In the genomic region with DNA sequence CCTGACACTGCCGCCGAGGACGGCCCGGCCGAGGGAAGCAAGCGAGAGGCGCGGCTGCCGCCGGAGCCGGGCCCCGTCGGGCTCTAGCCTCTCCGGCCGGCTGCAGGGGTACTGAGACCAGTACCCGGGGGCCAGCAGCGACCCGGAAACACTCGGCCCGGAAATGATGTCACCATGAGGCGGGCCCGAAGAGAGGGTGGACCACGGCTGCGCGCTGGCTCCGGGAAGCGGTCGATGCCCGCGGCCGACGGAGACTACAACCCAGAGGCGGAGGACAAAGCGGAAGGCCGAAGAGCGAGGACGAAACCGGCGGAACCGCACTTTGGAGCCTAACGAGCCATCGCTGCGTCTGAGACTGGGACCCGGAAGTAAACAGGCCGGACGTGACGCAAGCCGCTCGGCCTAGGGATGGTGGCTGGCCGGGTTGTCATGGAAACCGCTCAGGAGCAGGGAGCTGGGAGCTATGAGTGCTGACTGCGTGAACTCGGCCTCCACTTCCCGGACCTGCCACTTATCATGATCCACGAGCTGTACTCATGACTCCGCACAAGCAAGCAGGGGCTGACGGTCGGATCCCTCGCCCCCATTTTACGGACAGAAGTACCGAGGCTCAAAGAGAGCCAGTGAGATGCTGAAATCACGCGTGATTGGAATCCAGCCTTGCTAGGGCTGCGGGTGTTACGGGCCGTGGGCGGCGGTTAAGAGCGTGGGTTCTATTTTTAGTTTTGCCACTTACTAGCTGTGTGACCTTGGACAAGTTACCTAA, we compare ENCODE assay signal across 8 cellular contexts. TPM values are rescaled to one million over a fixed set of nuclear protein-coding genes. Genes with fewer than 3 reads are reported as not detected.
DNase-seq lines count a peak whose midpoint lies in the region; ATAC-seq and TF ChIP-seq lines count a peak whose summit lies in the region.

A gene with protein sequence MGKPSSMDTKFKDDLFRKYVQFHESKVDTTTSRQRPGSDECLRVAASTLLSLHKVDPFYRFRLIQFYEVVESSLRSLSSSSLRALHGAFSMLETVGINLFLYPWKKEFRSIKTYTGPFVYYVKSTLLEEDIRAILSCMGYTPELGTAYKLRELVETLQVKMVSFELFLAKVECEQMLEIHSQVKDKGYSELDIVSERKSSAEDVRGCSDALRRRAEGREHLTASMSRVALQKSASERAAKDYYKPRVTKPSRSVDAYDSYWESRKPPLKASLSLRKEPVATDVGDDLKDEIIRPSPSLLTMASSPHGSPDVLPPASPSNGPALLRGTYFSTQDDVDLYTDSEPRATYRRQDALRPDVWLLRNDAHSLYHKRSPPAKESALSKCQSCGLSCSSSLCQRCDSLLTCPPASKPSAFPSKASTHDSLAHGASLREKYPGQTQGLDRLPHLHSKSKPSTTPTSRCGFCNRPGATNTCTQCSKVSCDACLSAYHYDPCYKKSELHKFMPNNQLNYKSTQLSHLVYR (minus strand): TSS at position 150 of the 766 bp plus-strand sequence. CDS start 7,039 bp downstream, outside the sequence.

- H3K9me3 ChIP-seq in WERI-Rb-1 (ENCODE audit: severe bottlenecking) (no peaks in the 10 kb centered on the region), breast epithelium (no peaks in the 10 kb centered on the region), smooth muscle cell (replicated peaks; ENCODE audit: low read depth) (no peaks in the 10 kb centered on the region)

- H3K4me1 ChIP-seq in ACC112 (ENCODE audit: control insufficient read depth, insufficient read depth, low read length, unreplicated experiment), result peaks cover 4% of the 10 kb centered on the region
- peaks cover 3 to 12% of the 10 kb centered on the region in 2 donors for H3K4me1 ChIP-seq in breast epithelium
- H3K4me1 ChIP-seq in smooth muscle cell (ENCODE audit: low read depth), result peaks cover 21% of the 10 kb centered on the region

- H3K27ac ChIP-seq in ACC112 (ENCODE audit: low read depth, low read length) (peak within 1 kb of the TSS; percentile 97), WERI-Rb-1 (peak within 1 kb of the TSS; percentile 100), breast epithelium (peak within 1 kb of the TSS; percentile 99 to 100), smooth muscle cell (ENCODE audit: low read depth) (peak within 1 kb of the TSS; percentile 100)

- peak; percentile 66 for TF ChIP-seq POLR2A in breast epithelium (IDR thresholded peaks at IDR 0.05)

- no peaks in the 10 kb centered on the region for H3K27me3 ChIP-seq in ACC112 (ENCODE audit: insufficient read depth, low read length)
- no peaks in the 10 kb centered on the region for H3K27me3 ChIP-seq in WERI-Rb-1 (ENCODE audit: insufficient read depth, low read depth, severe bottlenecking)
- H3K27me3 ChIP-seq in breast epithelium, result no peaks in the 10 kb centered on the region
- H3K27me3 ChIP-seq in smooth muscle cell (ENCODE audit: low read depth), result no peaks in the 10 kb centered on the region

- TF ChIP-seq CTCF in WERI-Rb-1 (IDR thresholded peaks at IDR 0.05; ENCODE audit: low read depth, low read length) (no peak), breast epithelium (IDR thresholded peaks at IDR 0.05) (no peak), smooth muscle cell (IDR thresholded peaks at IDR 0.05; ENCODE audit: borderline replicate concordance, insufficient read depth, poor library complexity, severe bottlenecking) (no peak)

- H3F3A ChIP-seq in smooth muscle cell (ENCODE audit: low read depth), result peaks cover 5% of the 10 kb centered on the region

- peaks cover 42% of the 10 kb centered on the region for H4K20me1 ChIP-seq in smooth muscle cell (ENCODE audit: low read depth)

- H3K4me2 ChIP-seq in smooth muscle cell, result peak within 1 kb of the TSS; percentile 95

- peak; percentile 84 for DNase-seq in NCI-H2196 treated with DMSO at 0.1 percent for 48 hours (lab: John Stamatoyannopoulos, UW; ENCODE audit: unreplicated experiment)
- peak; percentile 95 for DNase-seq in WERI-Rb-1
- DNase-seq in breast epithelium (ENCODE audit: low spot score in 2 of 2), result peak; percentile 94 to 95
- peak; percentile 95 for DNase-seq in iPS-NIHi7 (ENCODE audit: extremely low spot score)
- DNase-seq in smooth muscle cell (lab: John Stamatoyannopoulos, UW; ENCODE audit: unreplicated experiment), result peak; percentile 96

- H3K36me3 ChIP-seq in ACC112 (ENCODE audit: insufficient read depth, low read length), result no peaks in the 10 kb centered on the region
- H3K36me3 ChIP-seq in WERI-Rb-1, result peaks cover 11% of the 10 kb centered on the region
- H3K36me3 ChIP-seq in breast epithelium, result no peaks in the 10 kb centered on the region
- no peaks in the 10 kb centered on the region for H3K36me3 ChIP-seq in smooth muscle cell (ENCODE audit: low read depth)

- H2AFZ ChIP-seq in ACC112 (ENCODE audit: low read length, unreplicated experiment), result peak within 1 kb of the TSS; percentile 73
- H2AFZ ChIP-seq in smooth muscle cell (ENCODE audit: low read depth), result peak within 1 kb of the TSS; percentile 97

- peak within 1 kb of the TSS; percentile 100 for H3K9ac ChIP-seq in smooth muscle cell (ENCODE audit: low read depth)

- ATAC-seq in GM18868 (IDR thresholded peaks at IDR 0.05; ENCODE audit: unreplicated experiment) (peak; percentile 86), HG03103 (IDR thresholded peaks at IDR 0.05; ENCODE audit: low read depth, unreplicated experiment) (peak; percentile 80)

- WGBS in smooth muscle cell (ENCODE audit: low lambda C conversion rate), result under 1% methylated on average over 66 of the region's 69 CpGs

- H3K4me3 ChIP-seq in ACC112 (ENCODE audit: low read depth, low read length), result peak within 1 kb of the TSS; percentile 80
- peak within 1 kb of the TSS; percentile 80 for H3K4me3 ChIP-seq in WERI-Rb-1 (ENCODE audit: low read depth, low read length)
- peak within 1 kb of the TSS; percentile 100 for H3K4me3 ChIP-seq in breast epithelium
- H3K4me3 ChIP-seq in smooth muscle cell, result peak within 1 kb of the TSS; percentile 94

- H3K79me2 ChIP-seq in ACC112 (ENCODE audit: control insufficient read depth, insufficient read depth, low read length, unreplicated experiment) (peaks cover 44% of the 10 kb centered on the region), smooth muscle cell (ENCODE audit: low read depth) (peaks cover 48% of the 10 kb centered on the region)

- intact Hi-C loops in breast epithelium (cut with DNase I; ENCODE audit: low total_unique reads), result no loop called here

RNA-seq across cellular contexts. Expression of the gene that starts here (rescaled TPM):
- total RNA-seq in breast epithelium, result 1 to 10 TPM; 1.8 to 4.6 (median 4.0) TPM
- total RNA-seq in smooth muscle cell, result 3.3 and 3.9 TPM in 2 replicates
- polyA plus RNA-seq in smooth muscle cell, result 9.1 and 9.9 TPM in 2 replicates

Comparison
In these comparisons a context has a peak if more than half of its experiments do, and no peak if none do; other contexts are left out.
1. Peak in every context shown above with its lines: DNase-seq, ATAC-seq, H3K4me3 ChIP-seq and H3K27ac ChIP-seq.